ENCODE assay signal across 19 cellular contexts in genomic region chr2:241900251-241901017, GRCh38. TPM values are rescaled to one million over a fixed set of nuclear protein-coding genes. Genes with fewer than 3 reads are reported as not detected.
A peak's percentile ranks its signal among the peaks of the same experiment; 100 is the strongest.
DNase-seq lines count a peak whose midpoint lies in the region; ATAC-seq and TF ChIP-seq lines count a peak whose summit lies in the region.
"Had no signal": no experiment of that assay in that cellular context is flagged by ENCODE, and none has a peak within 500 bp of the region (broad histone marks: within the 10 kb centered on the region; RNA-seq: fewer than 3 reads in every experiment).

No MANE protein-coding gene starts in this region.

- H3K79me2 ChIP-seq in PC-3 (ENCODE audit: low read length), result no peaks in the 10 kb centered on the region

- POLR2A ChIA-PET in PC-3 (lab: Charles Lee; ENCODE audit: unreplicated experiment), result no interaction called here

- H3K4me1 Mint-ChIP-seq in endodermal cell (peaks cover 19% of the 10 kb centered on the region), nephron (peaks cover 48% of the 10 kb centered on the region)

- H3K4me1 ChIP-seq in right atrium auricular region (peaks cover 0 to 34% of the 10 kb centered on the region in 2 donors), endodermal cell (ENCODE audit: control insufficient read depth, insufficient read depth, low read length) (peaks cover 5% of the 10 kb centered on the region), upper lobe of left lung (peaks cover 0 to 15% (median 5%) of the 10 kb centered on the region in 4 donors), PC-3 (ENCODE audit: insufficient read depth, low read length) (no peaks in the 10 kb centered on the region)

- no peak for TF ChIP-seq POLR2A in upper lobe of left lung (IDR thresholded peaks at IDR 0.05)

- H3K9me3 Mint-ChIP-seq in endodermal cell (peaks cover 2% of the 10 kb centered on the region), nephron (no peaks in the 10 kb centered on the region)
- H3K9me3 Mint-ChIP-seq: naive B cell had no signal

- H3K27ac ChIP-seq in right atrium auricular region (no peak overlapping the region), endodermal cell (ENCODE audit: low read depth, low read length) (no peak overlapping the region), upper lobe of left lung (no peak overlapping the region), PC-3 (ENCODE audit: low read length) (no peak overlapping the region)
- H3K27ac ChIP-seq: left lung had no signal

- peak overlapping the region; percentile 62 for H3K4me3 Mint-ChIP-seq in endodermal cell
- H3K4me3 Mint-ChIP-seq in nephron, result peak overlapping the region in 2 of 3 experiments; percentile 23 to 30
- H3K4me3 Mint-ChIP-seq: T-helper 17 cell had no signal

- CTCF ChIA-PET in PC-3 (lab: Charles Lee), result no interaction called here

- H3K36me3 Mint-ChIP-seq in endodermal cell (ENCODE audit: low read depth), result no peaks in the 10 kb centered on the region
- no peaks in the 10 kb centered on the region for H3K36me3 Mint-ChIP-seq in nephron (ENCODE audit: low read depth)

- no peaks in the 10 kb centered on the region for H3K27me3 ChIP-seq in right atrium auricular region
- no peaks in the 10 kb centered on the region for H3K27me3 ChIP-seq in endodermal cell (ENCODE audit: control insufficient read depth, insufficient read depth, low read length, poor library complexity, severe bottlenecking)
- no peaks in the 10 kb centered on the region for H3K27me3 ChIP-seq in upper lobe of left lung
- no peaks in the 10 kb centered on the region for H3K27me3 ChIP-seq in PC-3 (ENCODE audit: low read length)

- H2AFZ ChIP-seq in PC-3 (ENCODE audit: low read length), result no peak overlapping the region

- H3F3A ChIP-seq in PC-3 (ENCODE audit: low read length, unreplicated experiment), result no peaks in the 10 kb centered on the region

- H3K9me3 ChIP-seq in right atrium auricular region, result no peaks in the 10 kb centered on the region
- no peaks in the 10 kb centered on the region for H3K9me3 ChIP-seq in endodermal cell (ENCODE audit: control insufficient read depth, low read length)
- H3K9me3 ChIP-seq in upper lobe of left lung, result no peaks in the 10 kb centered on the region
- no peaks in the 10 kb centered on the region for H3K9me3 ChIP-seq in PC-3 (ENCODE audit: low read length)
- H3K9me3 ChIP-seq: left lung had no signal

- TF ChIP-seq EP300 in upper lobe of left lung (IDR thresholded peaks at IDR 0.05), result no peak

- no peak for ATAC-seq in upper lobe of left lung (ENCODE audit: low FRiP score in 2 of 2)
- no peak for ATAC-seq in PC-3
- ATAC-seq: T-helper 17 cell had no signal

- H3K4me3 ChIP-seq in right atrium auricular region (no peak overlapping the region), endodermal cell (ENCODE audit: low read length) (no peak overlapping the region), upper lobe of left lung (no peak overlapping the region), PC-3 (ENCODE audit: low read length) (no peak overlapping the region)
- H3K4me3 ChIP-seq: left lung had no signal

- TF ChIP-seq CTCF in right atrium auricular region (IDR thresholded peaks at IDR 0.05), result no peak
- no peak for TF ChIP-seq CTCF in endodermal cell (conservative IDR thresholded peaks at IDR 0.05)
- no peak for TF ChIP-seq CTCF in nephron (IDR thresholded peaks at IDR 0.05; ENCODE audit: unreplicated experiment in 3 of 3)
- no peak for TF ChIP-seq CTCF in upper lobe of left lung (IDR thresholded peaks at IDR 0.05)
- TF ChIP-seq CTCF in PC-3 (conservative IDR thresholded peaks at IDR 0.05; ENCODE audit: low read depth, low read length), result no peak

- H3K36me3 ChIP-seq in right atrium auricular region, result no peaks in the 10 kb centered on the region
- no peaks in the 10 kb centered on the region for H3K36me3 ChIP-seq in endodermal cell (ENCODE audit: control insufficient read depth, insufficient read depth, low read length)
- H3K36me3 ChIP-seq in upper lobe of left lung, result no peaks in the 10 kb centered on the region
- no peaks in the 10 kb centered on the region for H3K36me3 ChIP-seq in PC-3 (ENCODE audit: low read depth, low read length)
- H3K36me3 ChIP-seq: left lung had no signal

- H3K27me3 Mint-ChIP-seq in endodermal cell (ENCODE audit: insufficient read depth) (no peaks in the 10 kb centered on the region), nephron (ENCODE audit: low read depth) (peaks cover 23% of the 10 kb centered on the region)
- H3K27me3 Mint-ChIP-seq: naive B cell, T-helper 17 cell had no signal

- H3K4me2 ChIP-seq in PC-3 (ENCODE audit: low read length), result no peak overlapping the region

- H3K9ac ChIP-seq in endodermal cell (ENCODE audit: extremely low read depth, low read length, poor library complexity, severe bottlenecking) (no peak overlapping the region), PC-3 (ENCODE audit: low read length) (no peak overlapping the region)

- H4K20me1 ChIP-seq in PC-3 (ENCODE audit: low read length), result no peaks in the 10 kb centered on the region

- intact Hi-C loops in cardiac septum (cut with DNase I) (no loop called here), PC-3 (cut with micrococcal nuclease) (no loop called here)

- BruUV-seq in PC-3 (replicated peaks; lab: Mats Ljungman, UMichigan), result no TSS peak

- no peak overlapping the region for H3K27ac Mint-ChIP-seq in endodermal cell
- peak overlapping the region; percentile 94 to 98 (median 94) for H3K27ac Mint-ChIP-seq in nephron
- H3K27ac Mint-ChIP-seq: T-helper 17 cell had no signal

- no peaks in the 10 kb centered on the region for H3K9me2 ChIP-seq in PC-3 (replicated peaks; ENCODE audit: low read length)

- WGBS in endodermal cell (ENCODE audit: insufficient coverage in 1 of 2, insufficient read length in 1 of 2), 2 experiments, result 94% methylated on average over 20 to 32 of the region's 32 CpGs
- 79 to 85% methylated on average over 32 of the region's 32 CpGs for WGBS in upper lobe of left lung, 2 donors

- peak; percentile 74 for DNase-seq in cardiac septum (ENCODE audit: low spot score)
- no peak for DNase-seq in right atrium auricular region (ENCODE audit: low spot score)
- DNase-seq in endodermal cell, result peak; percentile 31
- peak; percentile 17 to 48 for DNase-seq in upper lobe of left lung
- DNase-seq in DMS114 treated with DMSO at 0.1 percent for 48 hours (lab: John Stamatoyannopoulos, UW; ENCODE audit: unreplicated experiment), result no peak
- DNase-seq in NAMALWA (ENCODE audit: low spot score), result no peak
- no peak for DNase-seq in PC-3
- DNase-seq: activated CD4-positive, CD25-positive, alpha-beta regulatory T cell; activated effector memory CD4-positive, alpha-beta T cell treated with Interleukin-2 at 50 U/mL for 16 hours; foreskin fibroblast; MM.1S; naive B cell; NCI-H1694 treated with DMSO at 0.1 percent for 48 hours; SIG-M5; T-helper 17 cell had no signal

RNA-seq across cellular contexts. Expression of gene RTP5, which starts 30.9 kb away (rescaled TPM):
- total RNA-seq in cardiac septum, result 0.08 TPM
- not detected for total RNA-seq in right atrium auricular region
- not detected for total RNA-seq in endodermal cell
- not detected for polyA plus RNA-seq in endodermal cell (2013, experiment 1 of 2)
- not detected for polyA plus RNA-seq in endodermal cell (2013, experiment 2 of 2)
- 1 to 10 TPM in 2 of 6 donors, under 1 TPM in 3, not detected in 1; 0.14 to 2.1 (median 0.69) TPM for total RNA-seq in upper lobe of left lung
- not detected in 2 replicates for total RNA-seq in PC-3 (2014; rRNA removed)
- total RNA-seq: aorta, renal cortical epithelial cell had no signal
- polyA plus RNA-seq: aorta had no signal

RNA-seq across cellular contexts. Expression of gene PDCD1, which starts 41.7 kb away (rescaled TPM):
- 2.0 TPM for total RNA-seq in cardiac septum
- 10 to 100 TPM in 1 of 2 donors, 1 to 10 TPM in 1; 1.0 to 17.5 TPM for total RNA-seq in right atrium auricular region
- under 1 TPM in 1 of 2 donors, not detected in 1; 0.20 TPM for total RNA-seq in endodermal cell
- polyA plus RNA-seq in endodermal cell (2013, experiment 1 of 2), result not detected
- not detected for polyA plus RNA-seq in endodermal cell (2013, experiment 2 of 2)
- total RNA-seq in upper lobe of left lung, result 1 to 10 TPM in 2 of 6 donors, under 1 TPM in 3, not detected in 1; 0.49 to 4.2 (median 0.91) TPM
- not detected in 2 replicates for total RNA-seq in PC-3 (2014; rRNA removed)
- polyA plus RNA-seq: aorta had no signal

Comparison
In these comparisons a context has a peak if more than half of its experiments do, and no peak if none do; other contexts are left out.
1. DNase-seq: peak in cardiac septum (single experiment), endodermal cell (single experiment) and upper lobe of left lung (2 of 2); none in right atrium auricular region (single experiment), DMS114 treated with DMSO at 0.1 percent for 48 hours (single experiment), NAMALWA (single experiment) and PC-3 (single experiment).